In genomic region chr6:44627091-44627878, GRCh38 we compare ENCODE assay signal across 14 cellular contexts.
DNase-seq lines count a peak whose midpoint lies in the region; ATAC-seq and TF ChIP-seq lines count a peak whose summit lies in the region.
"Had no signal": no experiment of that assay in that cellular context is flagged by ENCODE, and none has a peak within 500 bp of the region (broad histone marks: within the 10 kb centered on the region; RNA-seq: fewer than 3 reads in every experiment).

No MANE protein-coding gene starts in this region.

- peak; percentile 48 for TF ChIP-seq CTCF in CD14-positive monocyte (IDR thresholded peaks at IDR 0.05)
- TF ChIP-seq CTCF in NB4 (IDR thresholded peaks at IDR 0.05; ENCODE audit: low read depth, low read length) = no peak
- peak; percentile 15 for TF ChIP-seq CTCF in endothelial cell (IDR thresholded peaks at IDR 0.05; ENCODE audit: unreplicated experiment)
- no peak for TF ChIP-seq CTCF in Caco-2 (IDR thresholded peaks at IDR 0.05; ENCODE audit: insufficient read depth in 1 of 2, low read depth in 1 of 2, low read length in 1 of 2, severe bottlenecking in 1 of 2, unreplicated experiment in 1 of 2)

- CTCF ChIA-PET in naive thymus-derived CD4-positive, alpha-beta T cell (lab: Charles Lee) = interaction anchor here (0.6 kb wide), 2 partner anchors 28 to 169 kb away, joined by 3 read pairs; no protein-coding TSS in a partner anchor
- CTCF ChIA-PET in Caco-2 (lab: Charles Lee) = no interaction called here

- intact Hi-C loops in CD14-positive monocyte (cut with micrococcal nuclease) = loop anchor here in 1 of 2 donors (10.0 kb wide), 1 partner anchor 152 kb away; no protein-coding TSS in a partner anchor
- intact Hi-C loops in naive thymus-derived CD4-positive, alpha-beta T cell (cut with micrococcal nuclease) = no loop called here
- intact Hi-C loops in Caco-2 (cut with micrococcal nuclease; ENCODE audit: unreplicated experiment) = no loop called here

- ATAC-seq in naive thymus-derived CD4-positive, alpha-beta T cell = peak; percentile 65
- ATAC-seq in GM18517 (IDR thresholded peaks at IDR 0.05; ENCODE audit: unreplicated experiment) = no peak
- ATAC-seq: activated T-helper 17 cell treated with anti-CD3 and anti-CD28 coated beads, Interleukin-2, amount 50 U/mL, for 72 hours had no signal

- no peaks in the 10 kb centered on the region for H3K36me3 Mint-ChIP-seq in CD14-positive monocyte
- H3K36me3 Mint-ChIP-seq in endothelial cell (ENCODE audit: low read depth, unreplicated experiment) = no peaks in the 10 kb centered on the region
- no peaks in the 10 kb centered on the region for H3K36me3 Mint-ChIP-seq in naive thymus-derived CD4-positive, alpha-beta T cell
- no peaks in the 10 kb centered on the region for H3K36me3 Mint-ChIP-seq in Caco-2 (ENCODE audit: insufficient read depth, unreplicated experiment)

- H3K27ac ChIP-seq in naive thymus-derived CD4-positive, alpha-beta T cell (ENCODE audit: low read depth, low read length) = no peak overlapping the region
- H3K27ac ChIP-seq: KMS-11, skin epidermis had no signal

- no peaks in the 10 kb centered on the region for H3K4me1 ChIP-seq in naive thymus-derived CD4-positive, alpha-beta T cell (ENCODE audit: control insufficient read depth in 2 of 2, insufficient read depth in 2 of 2, low read length in 2 of 2)
- H3K4me1 ChIP-seq in Caco-2 = no peaks in the 10 kb centered on the region
- H3K4me1 ChIP-seq: BE2C had no signal

- H3K27me3 Mint-ChIP-seq in CD14-positive monocyte (ENCODE audit: low read depth in 3 of 3) (peaks cover 1 to 6% (median 1%) of the 10 kb centered on the region in 3 donors), endothelial cell (ENCODE audit: unreplicated experiment) (peaks cover 7% of the 10 kb centered on the region), Caco-2 (ENCODE audit: insufficient read depth, unreplicated experiment) (peaks cover 10% of the 10 kb centered on the region)
- H3K27me3 Mint-ChIP-seq in naive thymus-derived CD4-positive, alpha-beta T cell = peaks cover 0 to 6% (median 4%) of the 10 kb centered on the region in 5 donors

- H3K4me3 ChIP-seq in NB4 (ENCODE audit: low read depth, low read length) = no peak overlapping the region
- H3K4me3 ChIP-seq in naive thymus-derived CD4-positive, alpha-beta T cell (ENCODE audit: low read length) = no peak overlapping the region
- no peak overlapping the region for H3K4me3 ChIP-seq in Caco-2 (ENCODE audit: low read depth, low read length)
- H3K4me3 ChIP-seq: skin epidermis had no signal

- TF ChIP-seq POLR2A in NB4 (IDR thresholded peaks at IDR 0.05; ENCODE audit: extremely low read depth, insufficient read length) = no peak

- H3K4me3 Mint-ChIP-seq in CD14-positive monocyte (peak overlapping the region; percentile 70 to 93), endothelial cell (ENCODE audit: unreplicated experiment) (no peak overlapping the region), Caco-2 (ENCODE audit: unreplicated experiment) (no peak overlapping the region)
- H3K4me3 Mint-ChIP-seq in naive thymus-derived CD4-positive, alpha-beta T cell = peak overlapping the region in 4 of 10 donors; percentile 12 to 58 (median 38)
- H3K4me3 Mint-ChIP-seq: activated T-helper 17 cell treated with anti-CD3 and anti-CD28 coated beads, Interleukin-2, amount 50 U/mL, for 72 hours had no signal

- POLR2A ChIA-PET in naive thymus-derived CD4-positive, alpha-beta T cell (lab: Charles Lee) = no interaction called here
- POLR2A ChIA-PET in Caco-2 (lab: Charles Lee) = no interaction called here

- no peaks in the 10 kb centered on the region for H3K27me3 ChIP-seq in naive thymus-derived CD4-positive, alpha-beta T cell (ENCODE audit: control insufficient read depth in 2 of 2, insufficient read depth in 2 of 2, low read length in 2 of 2)
- no peaks in the 10 kb centered on the region; the same call in 1 of the 2 replicates for H3K27me3 ChIP-seq in Caco-2 (replicated peaks; ENCODE audit: control insufficient read depth, insufficient read depth, low read length)

- H3K9me3 ChIP-seq in naive thymus-derived CD4-positive, alpha-beta T cell (ENCODE audit: control insufficient read depth in 2 of 3, low read length in 3 of 3) = no peaks in the 10 kb centered on the region
- no peaks in the 10 kb centered on the region for H3K9me3 ChIP-seq in Caco-2
- H3K9me3 ChIP-seq: BE2C had no signal

- no peaks in the 10 kb centered on the region for H3K36me3 ChIP-seq in naive thymus-derived CD4-positive, alpha-beta T cell (ENCODE audit: control insufficient read depth in 2 of 3, insufficient read depth in 3 of 3, low read length in 3 of 3)
- H3K36me3 ChIP-seq in Caco-2 (ENCODE audit: control insufficient read depth, insufficient read depth, low read length) = no peaks in the 10 kb centered on the region
- H3K36me3 ChIP-seq: BE2C had no signal

- H3K4me1 Mint-ChIP-seq in CD14-positive monocyte (peaks cover 69% of the 10 kb centered on the region), endothelial cell (ENCODE audit: unreplicated experiment) (peaks cover 23% of the 10 kb centered on the region), Caco-2 (ENCODE audit: low read depth, unreplicated experiment) (peaks cover 9% of the 10 kb centered on the region)
- H3K4me1 Mint-ChIP-seq in naive thymus-derived CD4-positive, alpha-beta T cell = peaks cover 7 to 23% (median 11%) of the 10 kb centered on the region in 7 donors

- peak overlapping the region; percentile 79 to 92 (median 87) for H3K27ac Mint-ChIP-seq in CD14-positive monocyte
- no peak overlapping the region for H3K27ac Mint-ChIP-seq in endothelial cell (ENCODE audit: unreplicated experiment)
- peak overlapping the region in 5 of 9 donors; percentile 28 to 60 (median 53) for H3K27ac Mint-ChIP-seq in naive thymus-derived CD4-positive, alpha-beta T cell
- no peak overlapping the region for H3K27ac Mint-ChIP-seq in Caco-2 (ENCODE audit: unreplicated experiment)
- H3K27ac Mint-ChIP-seq: activated T-helper 17 cell treated with anti-CD3 and anti-CD28 coated beads, Interleukin-2, amount 50 U/mL, for 72 hours had no signal

- BruUV-seq in Caco-2 (replicated peaks; lab: Mats Ljungman, UMichigan) = no TSS peak

- peaks cover 0 to 2% (median 0%) of the 10 kb centered on the region in 7 donors for H3K9me3 Mint-ChIP-seq in CD14-positive monocyte
- H3K9me3 Mint-ChIP-seq in endothelial cell (ENCODE audit: unreplicated experiment) = no peaks in the 10 kb centered on the region
- no peaks in the 10 kb centered on the region for H3K9me3 Mint-ChIP-seq in naive thymus-derived CD4-positive, alpha-beta T cell
- H3K9me3 Mint-ChIP-seq in Caco-2 (ENCODE audit: unreplicated experiment) = no peaks in the 10 kb centered on the region
- H3K9me3 Mint-ChIP-seq: activated T-helper 17 cell treated with anti-CD3 and anti-CD28 coated beads, Interleukin-2, amount 50 U/mL, for 72 hours had no signal

- DNase-seq in CD14-positive monocyte (ENCODE audit: low spot score) = peak; percentile 73
- DNase-seq in NB4 (ENCODE audit: low read depth) = peak; percentile 29
- peak; percentile 25 for DNase-seq in endothelial cell (ENCODE audit: low spot score)
- DNase-seq in naive thymus-derived CD4-positive, alpha-beta T cell = no peak
- DNase-seq in activated effector memory CD4-positive, alpha-beta T cell treated with Interleukin-2 at 50 U/mL for 16 hours = no peak
- no peak for DNase-seq in stimulated activated naive CD4-positive, alpha-beta T cell (lab: John Stamatoyannopoulos, UW)
- DNase-seq in Caco-2 = no peak
- DNase-seq: BE2C, midbrain, NCI-H69 had no signal

Comparison
In these comparisons a context has a peak if more than half of its experiments do, and no peak if none do; other contexts are left out.
1. DNase-seq: peak in CD14-positive monocyte (single experiment), NB4 (single experiment) and endothelial cell (single experiment); none in naive thymus-derived CD4-positive, alpha-beta T cell (0 of 9), activated effector memory CD4-positive, alpha-beta T cell treated with Interleukin-2 at 50 U/mL for 16 hours (single experiment), stimulated activated naive CD4-positive, alpha-beta T cell (0 of 6) and Caco-2 (0 of 2).
2. H3K27ac Mint-ChIP-seq: peak in CD14-positive monocyte (7 of 7) and naive thymus-derived CD4-positive, alpha-beta T cell (5 of 9); none in endothelial cell (single experiment) and Caco-2 (single experiment).
3. H3K4me3 Mint-ChIP-seq: peak in CD14-positive monocyte (2 of 2); none in endothelial cell (single experiment) and Caco-2 (single experiment).
4. CTCF ChIP-seq: peak in CD14-positive monocyte (single experiment) and endothelial cell (single experiment); none in NB4 (single experiment) and Caco-2 (0 of 2).